ENCODE assay signal across 1 cellular context in genomic region chr16:20849587-20850390, GRCh38.
TF ChIP-seq lines count a peak whose summit lies in the region.

No MANE protein-coding gene starts in this region.

TF ChIP-seq in HepG2, 621 proteins besides CTCF, POLR2A, EP300 and RAD21 (continued from another document):
- TF ChIP-seq HMGXB4 (CRISPR knock-in tag; IDR thresholded peaks at IDR 0.05; ENCODE audit: borderline replicate concordance in 1 of 2, low read depth in 1 of 2), result 0 out of 4 replicates have a peak, but pooled peaks of 1 of the 2 experiments have one; percentile 17
- peak; percentile 47; the same call in 1 of the 2 replicates for TF ChIP-seq THAP11 (CRISPR knock-in tag; IDR thresholded peaks at IDR 0.05)
- TF ChIP-seq ZNF24 (IDR thresholded peaks at IDR 0.05), result 0 out of 2 replicates have a peak, but pooled peaks have one; percentile 27
- TF ChIP-seq FOSL2 (CRISPR knock-in tag; IDR thresholded peaks at IDR 0.05), result peak; percentile 39; the same call in 1 of the 2 replicates
- peak; percentile 56; the same call in 1 of the 2 replicates for TF ChIP-seq ZSCAN29 (CRISPR knock-in tag; conservative IDR thresholded peaks at IDR 0.05)
- TF ChIP-seq KDM2A (CRISPR knock-in tag; IDR thresholded peaks at IDR 0.05; ENCODE audit: borderline replicate concordance, low read depth), result peak; percentile 31; the same call in 1 of the 2 replicates
- TF ChIP-seq ESRRA (CRISPR knock-in tag; IDR thresholded peaks at IDR 0.05; ENCODE audit: low read depth), result 0 out of 2 replicates have a peak, but pooled peaks have one; percentile 24
- TF ChIP-seq ARNT (IDR thresholded peaks at IDR 0.05), result no peak
- peak; percentile 39; the same call in 1 of the 2 replicates for TF ChIP-seq KDM3A (CRISPR knock-in tag; IDR thresholded peaks at IDR 0.05; ENCODE audit: low read depth)
- TF ChIP-seq KLF9 (CRISPR knock-in tag; IDR thresholded peaks at IDR 0.05; ENCODE audit: low read depth), result 0 out of 2 replicates have a peak, but pooled peaks have one; percentile 65
- TF ChIP-seq HNF1B (CRISPR knock-in tag; IDR thresholded peaks at IDR 0.05), result 0 out of 2 replicates have a peak, but pooled peaks have one; percentile 11
- 0 out of 2 replicates have a peak, but pooled peaks have one; percentile 31 for TF ChIP-seq TFE3 (CRISPR knock-in tag; IDR thresholded peaks at IDR 0.05)
- TF ChIP-seq ATF2 (CRISPR knock-in tag; IDR thresholded peaks at IDR 0.05), result peak; percentile 70; the same call in 1 of the 2 replicates
- TF ChIP-seq KDM5A (IDR thresholded peaks at IDR 0.05; ENCODE audit: borderline replicate concordance, low read length), result peak; percentile 49; the same call in 1 of the 2 replicates
- TF ChIP-seq ZNF432 (CRISPR knock-in tag; IDR thresholded peaks at IDR 0.05; ENCODE audit: borderline replicate concordance), result no peak
- peak; percentile 57; the same call in 1 of the 2 replicates for TF ChIP-seq TGIF2 (CRISPR knock-in tag; IDR thresholded peaks at IDR 0.05)
- peak; percentile 54; the same call in 2 of the 3 replicates for TF ChIP-seq MXI1 (IDR thresholded peaks at IDR 0.05; ENCODE audit: borderline replicate concordance, low read depth, low read length)
- no peak for TF ChIP-seq ZBTB37 (CRISPR knock-in tag; IDR thresholded peaks at IDR 0.05)
- TF ChIP-seq CC2D1A (CRISPR knock-in tag; IDR thresholded peaks at IDR 0.05), result no peak
- TF ChIP-seq BCL3 (CRISPR knock-in tag; IDR thresholded peaks at IDR 0.05), result no peak
- peak; percentile 37; the same call in 1 of the 2 replicates for TF ChIP-seq ELF3 (CRISPR knock-in tag; IDR thresholded peaks at IDR 0.05)
- peak; percentile 100 for TF ChIP-seq STAG1 (CRISPR knock-in tag; IDR thresholded peaks at IDR 0.05)
- no peak for TF ChIP-seq ZNF550 (CRISPR knock-in tag; IDR thresholded peaks at IDR 0.05; ENCODE audit: borderline replicate concordance)
- TF ChIP-seq KDM1A (CRISPR knock-in tag; IDR thresholded peaks at IDR 0.05), result 0 out of 2 replicates have a peak, but pooled peaks have one; percentile 7
- TF ChIP-seq PRDM10 (CRISPR knock-in tag; IDR thresholded peaks at IDR 0.05; ENCODE audit: low read depth), result 0 out of 2 replicates have a peak, but pooled peaks have one; percentile 54
- TF ChIP-seq FOXP4 (CRISPR knock-in tag; IDR thresholded peaks at IDR 0.05), result no peak
- TF ChIP-seq HOXD1 (CRISPR knock-in tag; IDR thresholded peaks at IDR 0.05), result no peak
- no peak for TF ChIP-seq ZNF230 (CRISPR knock-in tag; IDR thresholded peaks at IDR 0.05)
- no peak for TF ChIP-seq ZNF225 (CRISPR knock-in tag; IDR thresholded peaks at IDR 0.05)
- TF ChIP-seq THYN1 (CRISPR knock-in tag; IDR thresholded peaks at IDR 0.05; ENCODE audit: borderline replicate concordance, low read depth), result no peak
